ENCODE assay signal across 8 cellular contexts in genomic region chr1:1157426-1157913, GRCh38. TPM values are rescaled to one million over a fixed set of nuclear protein-coding genes. Genes with fewer than 3 reads are reported as not detected.
DNase-seq lines count a peak whose midpoint lies in the region; ATAC-seq, FAIRE-seq and TF ChIP-seq lines count a peak whose summit lies in the region.

No MANE protein-coding gene starts in this region.

- TF ChIP-seq CTCF in neutrophil (IDR thresholded peaks at IDR 0.05) (no peak), testis (IDR thresholded peaks at IDR 0.05) (no peak)

- H3K27me3 Mint-ChIP-seq in activated naive CD4-positive, alpha-beta T cell treated with anti-CD3 and anti-CD28 coated beads, Interleukin-2, amount 10 ng/mL, durations not matched to agents 7 days and 5 days, result peaks cover 23% of the 10 kb centered on the region

- peaks cover 19% of the 10 kb centered on the region for H3K9me3 Mint-ChIP-seq in activated naive CD4-positive, alpha-beta T cell treated with anti-CD3 and anti-CD28 coated beads, Interleukin-2, amount 10 ng/mL, durations not matched to agents 7 days and 5 days

- H3K27ac Mint-ChIP-seq in activated naive CD4-positive, alpha-beta T cell treated with anti-CD3 and anti-CD28 coated beads, Interleukin-2, amount 10 ng/mL, durations not matched to agents 7 days and 5 days, result peak overlapping the region; percentile 49

- no peak for FAIRE-seq in frontal cortex (lab: Jason Lieb, UNC)

- H3K4me1 Mint-ChIP-seq in activated naive CD4-positive, alpha-beta T cell treated with anti-CD3 and anti-CD28 coated beads, Interleukin-2, amount 10 ng/mL, durations not matched to agents 7 days and 5 days, result peaks cover 3% of the 10 kb centered on the region

- TF ChIP-seq POLR2A in Raji (IDR thresholded peaks at IDR 0.05; ENCODE audit: insufficient read depth, low read depth, low read length) (peak; percentile 56), testis (IDR thresholded peaks at IDR 0.05) (no peak)

- intact Hi-C loops in testis (cut with DNase I; ENCODE audit: low total_unique reads), result no loop called here

- peak overlapping the region; percentile 85 for H3K27ac ChIP-seq in neutrophil
- peak overlapping the region; percentile 78 to 79 for H3K27ac ChIP-seq in testis

- peak overlapping the region; percentile 61 for H3K4me3 Mint-ChIP-seq in activated naive CD4-positive, alpha-beta T cell treated with anti-CD3 and anti-CD28 coated beads, Interleukin-2, amount 10 ng/mL, durations not matched to agents 7 days and 5 days

- H3K4me1 ChIP-seq in neutrophil (ENCODE audit: control insufficient read depth in 1 of 2, insufficient read depth in 1 of 2, low read depth in 1 of 2, low read length in 1 of 2) (peaks cover 8% of the 10 kb centered on the region in 2 experiments), testis (peaks cover 8% of the 10 kb centered on the region)

- H3K27me3 ChIP-seq in neutrophil, result peaks cover 6% of the 10 kb centered on the region
- H3K27me3 ChIP-seq in testis, result no peaks in the 10 kb centered on the region

- WGBS in testis, 2 donors, result 1% methylated on average over 29 of the region's 29 CpGs; no CpG with 5 or more reads in 1 of the 2 donors

- peak overlapping the region; percentile 90 to 91 for H3K4me3 ChIP-seq in neutrophil (ENCODE audit: low read depth in 1 of 2, low read length in 1 of 2)
- H3K4me3 ChIP-seq in testis, result peak overlapping the region; percentile 13 to 71

- ATAC-seq in HG02981 (IDR thresholded peaks at IDR 0.05; ENCODE audit: unreplicated experiment) (peak; percentile 34), HG03025 (IDR thresholded peaks at IDR 0.05; ENCODE audit: low FRiP score, unreplicated experiment) (no peak)

- peaks cover 2% of the 10 kb centered on the region for H3K36me3 Mint-ChIP-seq in activated naive CD4-positive, alpha-beta T cell treated with anti-CD3 and anti-CD28 coated beads, Interleukin-2, amount 10 ng/mL, durations not matched to agents 7 days and 5 days

- no peaks in the 10 kb centered on the region for H3K36me3 ChIP-seq in neutrophil
- no peaks in the 10 kb centered on the region for H3K36me3 ChIP-seq in testis (ENCODE audit: low read depth, missing control alignments)

- H3K9me3 ChIP-seq in neutrophil, result no peaks in the 10 kb centered on the region
- no peaks in the 10 kb centered on the region for H3K9me3 ChIP-seq in testis

- DNase-seq in EL, result peak; percentile 93
- DNase-seq in activated naive CD4-positive, alpha-beta T cell treated with anti-CD3 and anti-CD28 coated beads, Interleukin-2, amount 10 ng/mL, durations not matched to agents 7 days and 5 days, result peak; percentile 80
- DNase-seq in frontal cortex (ENCODE audit: low spot score in 2 of 2), result peak; percentile 87 to 91
- DNase-seq in testis, result peak; percentile 82

- CTCF ChIA-PET in activated naive CD4-positive, alpha-beta T cell treated with anti-CD3 and anti-CD28 coated beads, Interleukin-2, amount 10 ng/mL, durations not matched to agents 7 days and 5 days (lab: Charles Lee), result no interaction called here

RNA-seq across cellular contexts. Expression of gene TTLL10, which starts 16.2 kb away (rescaled TPM):
- not detected for total RNA-seq in frontal cortex
- total RNA-seq in testis, result 10 to 100 TPM; 20.4 to 58.0 TPM
- 44.9 TPM for polyA plus RNA-seq in testis (ENCODE audit: insufficient read depth, low read depth, low replicate concordance)

RNA-seq across cellular contexts. Expression of gene C1orf159, which starts 41.6 kb away (rescaled TPM):
- total RNA-seq in frontal cortex (6.1 TPM), testis (10 to 100 TPM; 50.7 to 68.3 TPM)
- polyA plus RNA-seq in testis (ENCODE audit: insufficient read depth, low read depth, low replicate concordance), result 40.7 TPM

RNA-seq across cellular contexts. Expression of gene TNFRSF18, which starts 48.9 kb away (rescaled TPM):
- total RNA-seq in frontal cortex (not detected), testis (not detected)
- polyA plus RNA-seq in testis (ENCODE audit: insufficient read depth, low read depth, low replicate concordance), result 0.67 TPM

RNA-seq across cellular contexts. Expression of gene TNFRSF4, which starts 56.5 kb away (rescaled TPM):
- total RNA-seq in frontal cortex (not detected), testis (1 to 10 TPM in 1 of 2 donors, under 1 TPM in 1; 0.87 to 1.4 TPM)
- 0.80 TPM for polyA plus RNA-seq in testis (ENCODE audit: insufficient read depth, low read depth, low replicate concordance)

Comparison
In these comparisons a context has a peak if more than half of its experiments do, and no peak if none do; other contexts are left out.
1. RNA of gene TTLL10, which starts 16.2 kb away (total RNA-seq): 20.4 to 58.0 TPM in testis; not detected in frontal cortex (single experiment); every median in the first group is over 10 times any median in the second.
2. Peak in every context shown above with its lines, with median percentiles within 50 percentile points of each other: DNase-seq.